28 cellular contexts compared by ENCODE assay signal in genomic region chr17:54220829-54221228, GRCh38.
"Had no signal": no experiment of that assay in that cellular context is flagged by ENCODE, and none has a peak within 500 bp of the region (broad histone marks: within the 10 kb centered on the region; RNA-seq: fewer than 3 reads in every experiment).

No MANE protein-coding gene starts in this region.

- H3K27me3 ChIP-seq: stomach, suprapubic skin, testis, thyroid gland, tibial artery, tibial nerve, transverse colon, upper lobe of left lung, upper lobe of right lung, uterus, vagina had no signal

- H3K36me3 Mint-ChIP-seq: stimulated activated effector memory CD8-positive, alpha-beta T cell treated with anti-CD3 and anti-CD28 coated beads, Interleukin-12 subunit alpha, Interleukin-12 subunit beta, amount 100 ng/mL, for 72 hours; stimulated activated memory B cell treated with anti-CD40 and anti-IgM and Interleukin-4, amounts not matched to agents 10 μg/mL and 1 μg/mL and 100 μg/mL, for 72 hours; stimulated activated naive B cell treated with anti-CD40 and anti-IgM and Interleukin-4, amounts not matched to agents 10 μg/mL and 1 μg/mL and 100 μg/mL, for 72 hours; type B pancreatic cell had no signal

- H3K27ac ChIP-seq: stomach, suprapubic skin, testis, thoracic aorta, thyroid gland, tibial artery, tibial nerve, transverse colon, upper lobe of left lung, upper lobe of right lung, uterus, vagina had no signal

- H3K9me3 Mint-ChIP-seq: stimulated activated memory B cell treated with anti-CD40 and anti-IgM and Interleukin-4, amounts not matched to agents 10 μg/mL and 1 μg/mL and 100 μg/mL, for 72 hours; type B pancreatic cell had no signal

- H3K4me1 Mint-ChIP-seq: stimulated activated effector memory CD8-positive, alpha-beta T cell treated with anti-CD3 and anti-CD28 coated beads, Interleukin-12 subunit alpha, Interleukin-12 subunit beta, amount 100 ng/mL, for 72 hours; stimulated activated memory B cell treated with anti-CD40 and anti-IgM and Interleukin-4, amounts not matched to agents 10 μg/mL and 1 μg/mL and 100 μg/mL, for 72 hours; stimulated activated naive B cell treated with anti-CD40 and anti-IgM and Interleukin-4, amounts not matched to agents 10 μg/mL and 1 μg/mL and 100 μg/mL, for 72 hours; stimulated activated naive CD8-positive, alpha-beta T cell treated with anti-CD3 and anti-CD28 coated beads, Interleukin-15, amount 100 ng/mL, for 72 hours had no signal

- H3K36me3 ChIP-seq: stomach, suprapubic skin, thoracic aorta, thyroid gland, tibial artery, tibial nerve, transverse colon, upper lobe of left lung, upper lobe of right lung, uterus, vagina had no signal

- H3K4me3 Mint-ChIP-seq: stimulated activated effector memory CD8-positive, alpha-beta T cell treated with anti-CD3 and anti-CD28 coated beads, Interleukin-12 subunit alpha, Interleukin-12 subunit beta, amount 100 ng/mL, for 72 hours; stimulated activated memory B cell treated with anti-CD40 and anti-IgM and Interleukin-4, amounts not matched to agents 10 μg/mL and 1 μg/mL and 100 μg/mL, for 72 hours; stimulated activated naive B cell treated with anti-CD40 and anti-IgM and Interleukin-4, amounts not matched to agents 10 μg/mL and 1 μg/mL and 100 μg/mL, for 72 hours; stimulated activated naive CD8-positive, alpha-beta T cell treated with anti-CD3 and anti-CD28 coated beads, Interleukin-15, amount 100 ng/mL, for 72 hours; stimulated activated naive CD8-positive, alpha-beta T cell treated with anti-CD3 and anti-CD28 coated beads, Interleukin-15, Interleukin-2, amounts not matched to agents 100 ng/mL and 50 ng/mL, for 24 hours; type B pancreatic cell had no signal

- H3K4me3 ChIP-seq: stomach, suprapubic skin, testis, thoracic aorta, thyroid gland, tibial artery, tibial nerve, transverse colon, upper lobe of left lung, upper lobe of right lung, uterus, vagina had no signal

- H3K4me1 ChIP-seq: stomach, suprapubic skin, testis, thyroid gland, tibial artery, tibial nerve, transverse colon, upper lobe of left lung, upper lobe of right lung, uterus, vagina had no signal

- H3K27me3 Mint-ChIP-seq: stimulated activated memory B cell treated with anti-CD40 and anti-IgM and Interleukin-4, amounts not matched to agents 10 μg/mL and 1 μg/mL and 100 μg/mL, for 72 hours; stimulated activated naive B cell treated with anti-CD40 and anti-IgM and Interleukin-4, amounts not matched to agents 10 μg/mL and 1 μg/mL and 100 μg/mL, for 72 hours; stimulated activated naive CD8-positive, alpha-beta T cell treated with anti-CD3 and anti-CD28 coated beads, Interleukin-15, amount 100 ng/mL, for 72 hours; stimulated activated naive CD8-positive, alpha-beta T cell treated with anti-CD3 and anti-CD28 coated beads, Interleukin-15, Interleukin-2, amounts not matched to agents 100 ng/mL and 50 ng/mL, for 24 hours; type B pancreatic cell had no signal

- H3K27ac Mint-ChIP-seq: stimulated activated effector memory CD8-positive, alpha-beta T cell treated with anti-CD3 and anti-CD28 coated beads, Interleukin-12 subunit alpha, Interleukin-12 subunit beta, amount 100 ng/mL, for 72 hours; stimulated activated memory B cell treated with anti-CD40 and anti-IgM and Interleukin-4, amounts not matched to agents 10 μg/mL and 1 μg/mL and 100 μg/mL, for 72 hours; stimulated activated naive B cell treated with anti-CD40 and anti-IgM and Interleukin-4, amounts not matched to agents 10 μg/mL and 1 μg/mL and 100 μg/mL, for 72 hours; stimulated activated naive CD8-positive, alpha-beta T cell treated with anti-CD3 and anti-CD28 coated beads, Interleukin-15, amount 100 ng/mL, for 72 hours; stimulated activated naive CD8-positive, alpha-beta T cell treated with anti-CD3 and anti-CD28 coated beads, Interleukin-15, Interleukin-2, amounts not matched to agents 100 ng/mL and 50 ng/mL, for 24 hours; type B pancreatic cell had no signal

- DNase-seq: stimulated activated CD4-positive, alpha-beta T cell treated with anti-CD3 and anti-CD28 coated beads, Interleukin-2, amount 100 ng/mL, for 48 hours; stimulated activated CD4-positive, alpha-beta T cell treated with anti-CD3 and anti-CD28 coated beads, Interleukin-4, amount 100 ng/mL, for 1 hour; stimulated activated CD4-positive, alpha-beta T cell treated with anti-CD3 and anti-CD28 coated beads, Interleukin-4, amount 100 ng/mL, for 24 hours; stimulated activated CD4-positive, alpha-beta T cell treated with anti-CD3 and anti-CD28 coated beads, Interleukin-4, amount 100 ng/mL, for 4 hours; stimulated activated CD8-positive, alpha-beta memory T cell treated with anti-CD3 and anti-CD28 coated beads, Interleukin-4, amount 100 ng/mL, for 48 hours; stimulated activated naive B cell treated with anti-CD40 and anti-IgM and Interleukin-4, amounts not matched to agents 10 μg/mL and 1 μg/mL and 100 μg/mL, for 72 hours; stimulated activated naive CD4-positive, alpha-beta T cell; stimulated activated naive CD4-positive, alpha-beta T cell treated with Interleukin-2 at 50 U/mL for 16 hours; stimulated activated naive CD8-positive, alpha-beta T cell treated with anti-CD3 and anti-CD28 coated beads, Interleukin-15, amount 100 ng/mL, for 72 hours; stimulated activated naive CD8-positive, alpha-beta T cell treated with anti-CD3 and anti-CD28 coated beads, Interleukin-15, Interleukin-2, amounts not matched to agents 100 U/mL and 50 U/mL, for 24 hours; stomach; substantia nigra; testis; thyroid gland; tibial artery; transverse colon; trophoblast cell; upper lobe of left lung; upper lobe of right lung; uterus had no signal

- H3K9me3 ChIP-seq: stomach, suprapubic skin, testis, thoracic aorta, thyroid gland, tibial artery, tibial nerve, transverse colon, upper lobe of left lung, upper lobe of right lung, uterus, vagina had no signal

- ATAC-seq: stimulated activated effector memory CD8-positive, alpha-beta T cell treated with anti-CD3 and anti-CD28 coated beads, Interleukin-12 subunit alpha, Interleukin-12 subunit beta, amount 100 ng/mL, for 72 hours; stimulated activated memory B cell treated with anti-CD40 and anti-IgM and Interleukin-4, amounts not matched to agents 10 μg/mL and 1 μg/mL and 100 μg/mL, for 72 hours; stimulated activated naive B cell treated with anti-CD40 and anti-IgM and Interleukin-4, amounts not matched to agents 10 μg/mL and 1 μg/mL and 100 μg/mL, for 72 hours; stimulated activated naive CD8-positive, alpha-beta T cell treated with anti-CD3 and anti-CD28 coated beads, Interleukin-15, amount 100 ng/mL, for 72 hours; stimulated activated naive CD8-positive, alpha-beta T cell treated with anti-CD3 and anti-CD28 coated beads, Interleukin-15, Interleukin-2, amounts not matched to agents 100 U/mL and 50 U/mL, for 24 hours; upper lobe of right lung had no signal
